ENCODE assay signal across 1 cellular context in the genomic region with DNA sequence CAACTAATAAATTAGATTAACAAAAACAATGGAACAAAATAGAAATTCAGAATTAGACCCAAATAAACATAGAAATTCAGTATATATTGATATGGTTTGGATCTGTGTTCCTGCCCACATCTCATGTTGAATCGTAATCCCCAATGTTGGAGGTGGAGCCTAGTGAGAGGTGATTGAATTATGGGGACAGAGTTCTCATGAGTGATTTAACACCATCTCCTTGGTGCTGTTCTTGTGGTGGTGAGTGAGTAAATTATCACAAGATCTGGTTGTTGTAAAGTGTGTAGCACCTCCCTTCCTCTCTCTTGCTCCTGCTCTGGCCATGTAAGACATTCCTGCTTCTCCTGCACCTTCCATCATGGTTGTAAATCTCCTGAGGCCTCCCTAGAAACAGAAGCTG.
TF ChIP-seq lines count a peak whose summit lies in the region.

No MANE protein-coding gene starts in this region.

TF ChIP-seq in K562, 482 proteins besides CTCF, POLR2A, EP300 and RAD21:
- no peak for TF ChIP-seq YY1 (IDR thresholded peaks at IDR 0.05; ENCODE audit: borderline replicate concordance in 1 of 3, control insufficient read depth in 1 of 3, extremely low read depth in 1 of 3, insufficient read depth in 3 of 3, insufficient read length in 1 of 3, insufficient replicate concordance in 2 of 3, low read depth in 1 of 3, low read length in 2 of 3)
- TF ChIP-seq, protein P1, sequence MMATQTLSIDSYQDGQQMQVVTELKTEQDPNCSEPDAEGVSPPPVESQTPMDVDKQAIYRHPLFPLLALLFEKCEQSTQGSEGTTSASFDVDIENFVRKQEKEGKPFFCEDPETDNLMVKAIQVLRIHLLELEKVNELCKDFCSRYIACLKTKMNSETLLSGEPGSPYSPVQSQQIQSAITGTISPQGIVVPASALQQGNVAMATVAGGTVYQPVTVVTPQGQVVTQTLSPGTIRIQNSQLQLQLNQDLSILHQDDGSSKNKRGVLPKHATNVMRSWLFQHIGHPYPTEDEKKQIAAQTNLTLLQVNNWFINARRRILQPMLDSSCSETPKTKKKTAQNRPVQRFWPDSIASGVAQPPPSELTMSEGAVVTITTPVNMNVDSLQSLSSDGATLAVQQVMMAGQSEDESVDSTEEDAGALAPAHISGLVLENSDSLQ (IDR thresholded peaks at IDR 0.05) = peak; percentile 72
- TF ChIP-seq, protein P2, sequence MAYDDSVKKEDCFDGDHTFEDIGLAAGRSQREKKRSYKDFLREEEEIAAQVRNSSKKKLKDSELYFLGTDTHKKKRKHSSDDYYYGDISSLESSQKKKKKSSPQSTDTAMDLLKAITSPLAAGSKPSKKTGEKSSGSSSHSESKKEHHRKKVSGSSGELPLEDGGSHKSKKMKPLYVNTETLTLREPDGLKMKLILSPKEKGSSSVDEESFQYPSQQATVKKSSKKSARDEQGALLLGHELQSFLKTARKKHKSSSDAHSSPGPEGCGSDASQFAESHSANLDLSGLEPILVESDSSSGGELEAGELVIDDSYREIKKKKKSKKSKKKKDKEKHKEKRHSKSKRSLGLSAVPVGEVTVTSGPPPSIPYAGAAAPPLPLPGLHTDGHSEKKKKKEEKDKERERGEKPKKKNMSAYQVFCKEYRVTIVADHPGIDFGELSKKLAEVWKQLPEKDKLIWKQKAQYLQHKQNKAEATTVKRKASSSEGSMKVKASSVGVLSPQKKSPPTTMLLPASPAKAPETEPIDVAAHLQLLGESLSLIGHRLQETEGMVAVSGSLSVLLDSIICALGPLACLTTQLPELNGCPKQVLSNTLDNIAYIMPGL (CRISPR knock-in tag; IDR thresholded peaks at IDR 0.05) = no peak
- TF ChIP-seq, protein P3, sequence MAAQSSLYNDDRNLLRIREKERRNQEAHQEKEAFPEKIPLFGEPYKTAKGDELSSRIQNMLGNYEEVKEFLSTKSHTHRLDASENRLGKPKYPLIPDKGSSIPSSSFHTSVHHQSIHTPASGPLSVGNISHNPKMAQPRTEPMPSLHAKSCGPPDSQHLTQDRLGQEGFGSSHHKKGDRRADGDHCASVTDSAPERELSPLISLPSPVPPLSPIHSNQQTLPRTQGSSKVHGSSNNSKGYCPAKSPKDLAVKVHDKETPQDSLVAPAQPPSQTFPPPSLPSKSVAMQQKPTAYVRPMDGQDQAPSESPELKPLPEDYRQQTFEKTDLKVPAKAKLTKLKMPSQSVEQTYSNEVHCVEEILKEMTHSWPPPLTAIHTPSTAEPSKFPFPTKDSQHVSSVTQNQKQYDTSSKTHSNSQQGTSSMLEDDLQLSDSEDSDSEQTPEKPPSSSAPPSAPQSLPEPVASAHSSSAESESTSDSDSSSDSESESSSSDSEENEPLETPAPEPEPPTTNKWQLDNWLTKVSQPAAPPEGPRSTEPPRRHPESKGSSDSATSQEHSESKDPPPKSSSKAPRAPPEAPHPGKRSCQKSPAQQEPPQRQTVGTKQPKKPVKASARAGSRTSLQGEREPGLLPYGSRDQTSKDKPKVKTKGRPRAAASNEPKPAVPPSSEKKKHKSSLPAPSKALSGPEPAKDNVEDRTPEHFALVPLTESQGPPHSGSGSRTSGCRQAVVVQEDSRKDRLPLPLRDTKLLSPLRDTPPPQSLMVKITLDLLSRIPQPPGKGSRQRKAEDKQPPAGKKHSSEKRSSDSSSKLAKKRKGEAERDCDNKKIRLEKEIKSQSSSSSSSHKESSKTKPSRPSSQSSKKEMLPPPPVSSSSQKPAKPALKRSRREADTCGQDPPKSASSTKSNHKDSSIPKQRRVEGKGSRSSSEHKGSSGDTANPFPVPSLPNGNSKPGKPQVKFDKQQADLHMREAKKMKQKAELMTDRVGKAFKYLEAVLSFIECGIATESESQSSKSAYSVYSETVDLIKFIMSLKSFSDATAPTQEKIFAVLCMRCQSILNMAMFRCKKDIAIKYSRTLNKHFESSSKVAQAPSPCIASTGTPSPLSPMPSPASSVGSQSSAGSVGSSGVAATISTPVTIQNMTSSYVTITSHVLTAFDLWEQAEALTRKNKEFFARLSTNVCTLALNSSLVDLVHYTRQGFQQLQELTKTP (IDR thresholded peaks at IDR 0.05; ENCODE audit: low read depth in 1 of 2, partially characterized antibody in 2 of 2) = no peak
- TF ChIP-seq TCF7L2 (IDR thresholded peaks at IDR 0.05; ENCODE audit: low read depth, low read length) = no peak
- TF ChIP-seq POLR3A (IDR thresholded peaks at IDR 0.05; ENCODE audit: borderline replicate concordance, extremely low read depth, insufficient read depth, insufficient read length) = no peak
- no peak for TF ChIP-seq RFX5 (IDR thresholded peaks at IDR 0.05; ENCODE audit: low read depth, low read length)
- no peak for TF ChIP-seq ELF2 (CRISPR knock-in tag; IDR thresholded peaks at IDR 0.05)
- TF ChIP-seq TEAD2 (tag; IDR thresholded peaks at IDR 0.05) = no peak
- TF ChIP-seq, protein P4, sequence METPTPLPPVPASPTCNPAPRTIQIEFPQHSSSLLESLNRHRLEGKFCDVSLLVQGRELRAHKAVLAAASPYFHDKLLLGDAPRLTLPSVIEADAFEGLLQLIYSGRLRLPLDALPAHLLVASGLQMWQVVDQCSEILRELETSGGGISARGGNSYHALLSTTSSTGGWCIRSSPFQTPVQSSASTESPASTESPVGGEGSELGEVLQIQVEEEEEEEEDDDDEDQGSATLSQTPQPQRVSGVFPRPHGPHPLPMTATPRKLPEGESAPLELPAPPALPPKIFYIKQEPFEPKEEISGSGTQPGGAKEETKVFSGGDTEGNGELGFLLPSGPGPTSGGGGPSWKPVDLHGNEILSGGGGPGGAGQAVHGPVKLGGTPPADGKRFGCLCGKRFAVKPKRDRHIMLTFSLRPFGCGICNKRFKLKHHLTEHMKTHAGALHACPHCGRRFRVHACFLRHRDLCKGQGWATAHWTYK (CRISPR knock-in tag; IDR thresholded peaks at IDR 0.05) = no peak
- TF ChIP-seq, protein P5, sequence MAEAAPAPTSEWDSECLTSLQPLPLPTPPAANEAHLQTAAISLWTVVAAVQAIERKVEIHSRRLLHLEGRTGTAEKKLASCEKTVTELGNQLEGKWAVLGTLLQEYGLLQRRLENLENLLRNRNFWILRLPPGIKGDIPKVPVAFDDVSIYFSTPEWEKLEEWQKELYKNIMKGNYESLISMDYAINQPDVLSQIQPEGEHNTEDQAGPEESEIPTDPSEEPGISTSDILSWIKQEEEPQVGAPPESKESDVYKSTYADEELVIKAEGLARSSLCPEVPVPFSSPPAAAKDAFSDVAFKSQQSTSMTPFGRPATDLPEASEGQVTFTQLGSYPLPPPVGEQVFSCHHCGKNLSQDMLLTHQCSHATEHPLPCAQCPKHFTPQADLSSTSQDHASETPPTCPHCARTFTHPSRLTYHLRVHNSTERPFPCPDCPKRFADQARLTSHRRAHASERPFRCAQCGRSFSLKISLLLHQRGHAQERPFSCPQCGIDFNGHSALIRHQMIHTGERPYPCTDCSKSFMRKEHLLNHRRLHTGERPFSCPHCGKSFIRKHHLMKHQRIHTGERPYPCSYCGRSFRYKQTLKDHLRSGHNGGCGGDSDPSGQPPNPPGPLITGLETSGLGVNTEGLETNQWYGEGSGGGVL (CRISPR knock-in tag; IDR thresholded peaks at IDR 0.05) = no peak
- TF ChIP-seq, protein P6, sequence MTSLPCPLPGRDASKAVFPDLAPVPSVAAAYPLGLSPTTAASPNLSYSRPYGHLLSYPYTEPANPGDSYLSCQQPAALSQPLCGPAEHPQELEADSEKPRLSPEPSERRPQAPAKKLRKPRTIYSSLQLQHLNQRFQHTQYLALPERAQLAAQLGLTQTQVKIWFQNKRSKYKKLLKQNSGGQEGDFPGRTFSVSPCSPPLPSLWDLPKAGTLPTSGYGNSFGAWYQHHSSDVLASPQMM (CRISPR knock-in tag; IDR thresholded peaks at IDR 0.05) = no peak
- TF ChIP-seq SIN3A (IDR thresholded peaks at IDR 0.05; ENCODE audit: borderline replicate concordance in 2 of 2, control insufficient read depth in 1 of 2, low read depth in 2 of 2, low read length in 2 of 2) = no peak
- peak; percentile 36; the same call in 1 of the 2 replicates for TF ChIP-seq LEF1 (IDR thresholded peaks at IDR 0.05)
- TF ChIP-seq, protein P7, sequence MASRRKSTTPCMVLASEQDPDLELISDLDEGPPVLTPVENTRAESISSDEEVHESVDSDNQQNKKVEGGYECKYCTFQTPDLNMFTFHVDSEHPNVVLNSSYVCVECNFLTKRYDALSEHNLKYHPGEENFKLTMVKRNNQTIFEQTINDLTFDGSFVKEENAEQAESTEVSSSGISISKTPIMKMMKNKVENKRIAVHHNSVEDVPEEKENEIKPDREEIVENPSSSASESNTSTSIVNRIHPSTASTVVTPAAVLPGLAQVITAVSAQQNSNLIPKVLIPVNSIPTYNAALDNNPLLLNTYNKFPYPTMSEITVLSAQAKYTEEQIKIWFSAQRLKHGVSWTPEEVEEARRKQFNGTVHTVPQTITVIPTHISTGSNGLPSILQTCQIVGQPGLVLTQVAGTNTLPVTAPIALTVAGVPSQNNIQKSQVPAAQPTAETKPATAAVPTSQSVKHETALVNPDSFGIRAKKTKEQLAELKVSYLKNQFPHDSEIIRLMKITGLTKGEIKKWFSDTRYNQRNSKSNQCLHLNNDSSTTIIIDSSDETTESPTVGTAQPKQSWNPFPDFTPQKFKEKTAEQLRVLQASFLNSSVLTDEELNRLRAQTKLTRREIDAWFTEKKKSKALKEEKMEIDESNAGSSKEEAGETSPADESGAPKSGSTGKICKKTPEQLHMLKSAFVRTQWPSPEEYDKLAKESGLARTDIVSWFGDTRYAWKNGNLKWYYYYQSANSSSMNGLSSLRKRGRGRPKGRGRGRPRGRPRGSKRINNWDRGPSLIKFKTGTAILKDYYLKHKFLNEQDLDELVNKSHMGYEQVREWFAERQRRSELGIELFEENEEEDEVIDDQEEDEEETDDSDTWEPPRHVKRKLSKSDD (conservative IDR thresholded peaks at IDR 0.05; ENCODE audit: low read length) = no peak
- TF ChIP-seq, protein P8, sequence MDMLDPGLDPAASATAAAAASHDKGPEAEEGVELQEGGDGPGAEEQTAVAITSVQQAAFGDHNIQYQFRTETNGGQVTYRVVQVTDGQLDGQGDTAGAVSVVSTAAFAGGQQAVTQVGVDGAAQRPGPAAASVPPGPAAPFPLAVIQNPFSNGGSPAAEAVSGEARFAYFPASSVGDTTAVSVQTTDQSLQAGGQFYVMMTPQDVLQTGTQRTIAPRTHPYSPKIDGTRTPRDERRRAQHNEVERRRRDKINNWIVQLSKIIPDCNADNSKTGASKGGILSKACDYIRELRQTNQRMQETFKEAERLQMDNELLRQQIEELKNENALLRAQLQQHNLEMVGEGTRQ (CRISPR knock-in tag; IDR thresholded peaks at IDR 0.05) = no peak
- TF ChIP-seq MYC (IDR thresholded peaks at IDR 0.05; ENCODE audit: low read depth, low read length) = no peak
- no peak for TF ChIP-seq MYC (CRISPR knock-in tag; IDR thresholded peaks at IDR 0.05; ENCODE audit: borderline replicate concordance, low read depth)
- TF ChIP-seq, protein P9, sequence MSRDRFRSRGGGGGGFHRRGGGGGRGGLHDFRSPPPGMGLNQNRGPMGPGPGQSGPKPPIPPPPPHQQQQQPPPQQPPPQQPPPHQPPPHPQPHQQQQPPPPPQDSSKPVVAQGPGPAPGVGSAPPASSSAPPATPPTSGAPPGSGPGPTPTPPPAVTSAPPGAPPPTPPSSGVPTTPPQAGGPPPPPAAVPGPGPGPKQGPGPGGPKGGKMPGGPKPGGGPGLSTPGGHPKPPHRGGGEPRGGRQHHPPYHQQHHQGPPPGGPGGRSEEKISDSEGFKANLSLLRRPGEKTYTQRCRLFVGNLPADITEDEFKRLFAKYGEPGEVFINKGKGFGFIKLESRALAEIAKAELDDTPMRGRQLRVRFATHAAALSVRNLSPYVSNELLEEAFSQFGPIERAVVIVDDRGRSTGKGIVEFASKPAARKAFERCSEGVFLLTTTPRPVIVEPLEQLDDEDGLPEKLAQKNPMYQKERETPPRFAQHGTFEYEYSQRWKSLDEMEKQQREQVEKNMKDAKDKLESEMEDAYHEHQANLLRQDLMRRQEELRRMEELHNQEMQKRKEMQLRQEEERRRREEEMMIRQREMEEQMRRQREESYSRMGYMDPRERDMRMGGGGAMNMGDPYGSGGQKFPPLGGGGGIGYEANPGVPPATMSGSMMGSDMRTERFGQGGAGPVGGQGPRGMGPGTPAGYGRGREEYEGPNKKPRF (IDR thresholded peaks at IDR 0.05; ENCODE audit: low read depth, low read length) = no peak
- TF ChIP-seq HDGF (IDR thresholded peaks at IDR 0.05) = no peak
- TF ChIP-seq, protein P10, sequence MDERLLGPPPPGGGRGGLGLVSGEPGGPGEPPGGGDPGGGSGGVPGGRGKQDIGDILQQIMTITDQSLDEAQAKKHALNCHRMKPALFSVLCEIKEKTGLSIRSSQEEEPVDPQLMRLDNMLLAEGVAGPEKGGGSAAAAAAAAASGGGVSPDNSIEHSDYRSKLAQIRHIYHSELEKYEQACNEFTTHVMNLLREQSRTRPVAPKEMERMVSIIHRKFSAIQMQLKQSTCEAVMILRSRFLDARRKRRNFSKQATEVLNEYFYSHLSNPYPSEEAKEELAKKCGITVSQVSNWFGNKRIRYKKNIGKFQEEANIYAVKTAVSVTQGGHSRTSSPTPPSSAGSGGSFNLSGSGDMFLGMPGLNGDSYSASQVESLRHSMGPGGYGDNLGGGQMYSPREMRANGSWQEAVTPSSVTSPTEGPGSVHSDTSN (CRISPR knock-in tag; IDR thresholded peaks at IDR 0.05; ENCODE audit: low read depth) = no peak
- TF ChIP-seq, protein P10 (tag; conservative IDR thresholded peaks at IDR 0.05; ENCODE audit: low read depth) = peak; percentile 83
- no peak for TF ChIP-seq POLR2AphosphoS5 (IDR thresholded peaks at IDR 0.05; ENCODE audit: control insufficient read depth, insufficient read depth, low read depth, low read length)
- peak; percentile 92 for TF ChIP-seq MEIS2 (IDR thresholded peaks at IDR 0.05; ENCODE audit: partially characterized antibody)
- no peak for TF ChIP-seq MBD2 (IDR thresholded peaks at IDR 0.05; ENCODE audit: borderline replicate concordance, low read depth)
- TF ChIP-seq, protein P11, sequence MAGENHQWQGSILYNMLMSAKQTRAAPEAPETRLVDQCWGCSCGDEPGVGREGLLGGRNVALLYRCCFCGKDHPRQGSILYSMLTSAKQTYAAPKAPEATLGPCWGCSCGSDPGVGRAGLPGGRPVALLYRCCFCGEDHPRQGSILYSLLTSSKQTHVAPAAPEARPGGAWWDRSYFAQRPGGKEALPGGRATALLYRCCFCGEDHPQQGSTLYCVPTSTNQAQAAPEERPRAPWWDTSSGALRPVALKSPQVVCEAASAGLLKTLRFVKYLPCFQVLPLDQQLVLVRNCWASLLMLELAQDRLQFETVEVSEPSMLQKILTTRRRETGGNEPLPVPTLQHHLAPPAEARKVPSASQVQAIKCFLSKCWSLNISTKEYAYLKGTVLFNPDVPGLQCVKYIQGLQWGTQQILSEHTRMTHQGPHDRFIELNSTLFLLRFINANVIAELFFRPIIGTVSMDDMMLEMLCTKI (IDR thresholded peaks at IDR 0.05; ENCODE audit: partially characterized antibody) = no peak
- no peak for TF ChIP-seq HMG20A (CRISPR knock-in tag; conservative IDR thresholded peaks at IDR 0.05)
- no peak for TF ChIP-seq NFIC (IDR thresholded peaks at IDR 0.05)
TF ChIP-seq in K562: peak in this region for 4.
